In genomic region chr4:118539412-118540077, GRCh38 we compare ENCODE assay signal across 8 cellular contexts.
DNase-seq lines count a peak whose midpoint lies in the region; ATAC-seq and TF ChIP-seq lines count a peak whose summit lies in the region.
"Not testable (repeated sequence)": the region's sequence is repeated elsewhere in the genome, so short reads cannot be mapped to it uniquely, and the experiment has no call there.

No MANE protein-coding gene starts in this region.

- H3K9me3 ChIP-seq in BE2C; left ventricle myocardium inferior (replicated peaks): not testable (repeated sequence)

- not testable (repeated sequence) for DNase-seq in BE2C, left ventricle myocardium inferior
- DNase-seq in NAMALWA (ENCODE audit: low spot score), result peak; percentile 38
- DNase-seq in RPMI8226, result peak; percentile 7
- DNase-seq in choroid plexus epithelial cell (ENCODE audit: low read depth), result peak; percentile 66
- peak; percentile 38 for DNase-seq in renal cortical epithelial cell (ENCODE audit: low read depth)

- not testable (repeated sequence) for H3K36me3 ChIP-seq in BE2C, left ventricle myocardium inferior

- intact Hi-C loops in left ventricle myocardium inferior (cut with micrococcal nuclease), result not testable (repeated sequence)

- not testable (repeated sequence) for H3K27me3 ChIP-seq in BE2C; left ventricle myocardium inferior (ENCODE audit: low read depth)

- TF ChIP-seq CTCF in BE2C (IDR thresholded peaks at IDR 0.05; ENCODE audit: low read depth, low read length) (peak; percentile 15; the same call in 1 of the 2 replicates), left ventricle myocardium inferior (IDR thresholded peaks at IDR 0.05; ENCODE audit: borderline replicate concordance) (peak; percentile 57)
- TF ChIP-seq CTCF in choroid plexus epithelial cell (conservative IDR thresholded peaks at IDR 0.05; ENCODE audit: low read depth, low read length), result not testable (repeated sequence)

- not testable (repeated sequence) for H3K4me3 ChIP-seq in BE2C (ENCODE audit: low read depth, low read length); choroid plexus epithelial cell (ENCODE audit: low read depth, low read length); left ventricle myocardium inferior

- ATAC-seq in GM18517 (IDR thresholded peaks at IDR 0.05; ENCODE audit: unreplicated experiment) (peak; percentile 84), HG02885 (IDR thresholded peaks at IDR 0.05; ENCODE audit: poor library complexity, unreplicated experiment) (peak; percentile 82)

- H3K27ac ChIP-seq in left ventricle myocardium inferior (replicated peaks), result not testable (repeated sequence)

- not testable (repeated sequence) for H3K4me1 ChIP-seq in BE2C, left ventricle myocardium inferior
